Comparison of ENCODE assay signal across 9 cellular contexts in the genomic region with DNA sequence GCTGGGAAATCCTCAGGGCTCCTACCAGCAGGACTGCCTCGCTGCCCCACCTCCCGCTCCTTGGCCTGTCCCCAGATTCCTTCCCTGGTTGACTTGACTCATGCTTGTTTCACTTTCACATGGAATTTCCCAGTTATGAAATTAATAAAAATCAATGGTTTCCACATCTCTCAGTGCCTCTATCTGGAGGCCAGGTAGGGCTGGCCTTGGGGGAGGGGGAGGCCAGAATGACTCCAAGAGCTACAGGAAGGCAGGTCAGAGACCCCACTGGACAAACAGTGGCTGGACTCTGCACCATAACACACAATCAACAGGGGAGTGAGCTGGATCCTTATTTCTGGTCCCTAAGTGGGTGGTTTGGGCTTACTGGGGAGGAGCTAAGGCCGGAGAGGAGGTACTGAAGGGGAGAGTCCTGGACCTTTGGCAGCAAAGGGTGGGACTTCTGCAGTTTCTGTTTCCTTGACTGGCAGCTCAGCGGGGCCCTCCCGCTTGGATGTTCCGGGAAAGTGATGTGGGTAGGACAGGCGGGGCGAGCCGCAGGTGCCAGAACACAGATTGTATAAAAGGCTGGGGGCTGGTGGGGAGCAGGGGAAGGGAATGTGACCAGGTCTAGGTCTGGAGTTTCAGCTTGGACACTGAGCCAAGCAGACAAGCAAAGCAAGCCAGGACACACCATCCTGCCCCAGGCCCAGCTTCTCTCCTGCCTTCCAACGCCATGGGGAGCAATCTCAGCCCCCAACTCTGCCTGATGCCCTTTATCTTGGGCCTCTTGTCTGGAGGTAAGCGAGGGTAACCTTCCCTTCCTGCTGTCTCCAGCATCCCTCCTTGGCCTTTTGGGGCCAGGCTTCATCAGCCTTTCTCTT. TPM values are rescaled to one million over a fixed set of nuclear protein-coding genes. Genes with fewer than 3 reads are reported as not detected.
DNase-seq lines count a peak whose midpoint lies in the region; ATAC-seq and TF ChIP-seq lines count a peak whose summit lies in the region.
"Had no signal": no experiment of that assay in that cellular context is flagged by ENCODE, and none has a peak within 500 bp of the region (broad histone marks: within the 10 kb centered on the region; RNA-seq: fewer than 3 reads in every experiment).

A gene (plus strand): TSS at position 589 of the 863 bp plus-strand sequence. CDS start 127 bp downstream, at position 716.

- no peaks in the 10 kb centered on the region for H3K9me3 Mint-ChIP-seq in WTC11
- no peaks in the 10 kb centered on the region for H3K9me3 Mint-ChIP-seq in CD8-positive, alpha-beta T cell
- H3K9me3 Mint-ChIP-seq: activated B cell treated with CpG ODN at 0.5 μM for 24 hours had no signal

- intact Hi-C loops in CD8-positive, alpha-beta T cell (cut with DNase I, micrococcal nuclease) = no loop called here

- peaks cover 0 to 23% (median 10%) of the 10 kb centered on the region in 3 donors for H3K4me1 ChIP-seq in gastroesophageal sphincter
- H3K4me1 ChIP-seq in CD8-positive, alpha-beta T cell (ENCODE audit: insufficient read depth, low read length) = no peaks in the 10 kb centered on the region

- TF ChIP-seq POLR2A in gastroesophageal sphincter (IDR thresholded peaks at IDR 0.05) = no peak

- 24 to 36% methylated on average over 3 to 11 of the region's 11 CpGs for WGBS in gastroesophageal sphincter (ENCODE audit: low coverage in 1 of 2), 2 donors

- peaks cover 1% of the 10 kb centered on the region; the same call in 1 of the 2 replicates for H3K36me3 Mint-ChIP-seq in WTC11
- no peaks in the 10 kb centered on the region for H3K36me3 Mint-ChIP-seq in CD8-positive, alpha-beta T cell

- no peaks in the 10 kb centered on the region for H3K9me3 ChIP-seq in gastroesophageal sphincter
- H3K9me3 ChIP-seq in CD8-positive, alpha-beta T cell (ENCODE audit: low read length) = no peaks in the 10 kb centered on the region

- POLR2A ChIA-PET in WTC11 (lab: Charles Lee) = interaction anchor here (0.7 kb wide), 1 partner anchor 118 kb away, joined by 3 read pairs; a partner anchor contains a TSS
- POLR2A ChIA-PET in CD8-positive, alpha-beta T cell (lab: Charles Lee) = no interaction called here

- H3K4me1 Mint-ChIP-seq in WTC11 = peaks cover 4% of the 10 kb centered on the region
- no peaks in the 10 kb centered on the region for H3K4me1 Mint-ChIP-seq in CD8-positive, alpha-beta T cell (ENCODE audit: low read depth)
- H3K4me1 Mint-ChIP-seq: activated B cell treated with CpG ODN at 0.5 μM for 24 hours had no signal

- ATAC-seq in WTC11 = peak; percentile 72
- ATAC-seq in gastroesophageal sphincter = peak; percentile 89
- ATAC-seq in CD8-positive, alpha-beta T cell = no peak

- TF ChIP-seq EP300 in gastroesophageal sphincter (IDR thresholded peaks at IDR 0.05) = no peak

- H3K4me3 ChIP-seq in gastroesophageal sphincter (peak within 1 kb of the TSS in 1 of 2 donors; percentile 32), retinal pigment epithelial cell (ENCODE audit: low read length) (peak within 1 kb of the TSS; percentile 11)
- H3K4me3 ChIP-seq in CD8-positive, alpha-beta T cell (ENCODE audit: low read depth, low read length) = no peak within 1 kb of the TSS

- H3K27me3 Mint-ChIP-seq in WTC11 (ENCODE audit: low read depth) = peaks cover 58% of the 10 kb centered on the region
- H3K27me3 Mint-ChIP-seq in CD8-positive, alpha-beta T cell (ENCODE audit: low read depth) = peaks cover 17% of the 10 kb centered on the region

- no peak within 1 kb of the TSS for H3K4me3 Mint-ChIP-seq in WTC11
- H3K4me3 Mint-ChIP-seq in CD8-positive, alpha-beta T cell = no peak within 1 kb of the TSS
- H3K4me3 Mint-ChIP-seq: activated B cell treated with CpG ODN at 0.5 μM for 24 hours had no signal

- peaks cover 0 to 2% of the 10 kb centered on the region in 2 donors for H3K36me3 ChIP-seq in gastroesophageal sphincter
- H3K36me3 ChIP-seq in CD8-positive, alpha-beta T cell (ENCODE audit: insufficient read depth, low read length) = no peaks in the 10 kb centered on the region

- peak; percentile 82 for DNase-seq in EH (ENCODE audit: low read depth)
- peak; percentile 44 for DNase-seq in WTC11 (ENCODE audit: low spot score)
- DNase-seq in retinal pigment epithelial cell (ENCODE audit: low read depth) = peak; percentile 59
- no peak for DNase-seq in substantia nigra (lab: John Stamatoyannopoulos, UW)
- DNase-seq in CD8-positive, alpha-beta T cell = no peak
- DNase-seq in T-helper 9 cell = no peak
- no peak for DNase-seq in cerebellar nuclear complex (lab: John Stamatoyannopoulos, UW)
- DNase-seq: activated B cell treated with CpG ODN at 0.5 μM for 24 hours had no signal

- H3K27ac Mint-ChIP-seq in WTC11 = peak within 1 kb of the TSS; percentile 42; the same call in 1 of the 2 replicates
- no peak within 1 kb of the TSS for H3K27ac Mint-ChIP-seq in CD8-positive, alpha-beta T cell
- H3K27ac Mint-ChIP-seq: activated B cell treated with CpG ODN at 0.5 μM for 24 hours had no signal

- CTCF ChIA-PET in WTC11 (lab: Charles Lee) = interaction anchor here (0.8 to 1.1 kb wide), 4 partner anchors 23 to 176 kb away, joined by 3 to 7 read pairs (median 4); no protein-coding TSS in a partner anchor
- CTCF ChIA-PET in CD8-positive, alpha-beta T cell (lab: Charles Lee) = interaction anchor here (0.6 kb wide), 1 partner anchor 11 kb away, joined by 4 read pairs; no protein-coding TSS in a partner anchor

- TF ChIP-seq CTCF in WTC11 (IDR thresholded peaks at IDR 0.05) (no peak), gastroesophageal sphincter (IDR thresholded peaks at IDR 0.05) (no peak), retinal pigment epithelial cell (conservative IDR thresholded peaks at IDR 0.05; ENCODE audit: low read depth, low read length) (no peak)
- no peak for TF ChIP-seq CTCF in CD8-positive, alpha-beta T cell (IDR thresholded peaks at IDR 0.05)

- no peaks in the 10 kb centered on the region for H3K27me3 ChIP-seq in gastroesophageal sphincter
- H3K27me3 ChIP-seq in CD8-positive, alpha-beta T cell (ENCODE audit: insufficient read depth, low read length) = no peaks in the 10 kb centered on the region

- H3K27ac ChIP-seq in gastroesophageal sphincter (peak within 1 kb of the TSS; percentile 50 to 86 (median 80)), substantia nigra (ENCODE audit: low read depth, low read length, poor library complexity, severe bottlenecking) (no peak within 1 kb of the TSS)
- H3K27ac ChIP-seq in CD8-positive, alpha-beta T cell (ENCODE audit: low read depth, low read length) = no peak within 1 kb of the TSS

TF ChIP-seq in WTC11, 78 proteins besides CTCF, POLR2A, EP300 and RAD21:
- TF ChIP-seq NR2C2 (CRISPR knock-in tag; IDR thresholded peaks at IDR 0.05) = no peak
- TF ChIP-seq GABPB1 (CRISPR knock-in tag; IDR thresholded peaks at IDR 0.05) = 0 out of 2 replicates have a peak, but pooled peaks have one; percentile 32

RNA-seq across cellular contexts. Expression of the gene that starts here (rescaled TPM):
- total RNA-seq in WTC11 (2021) (1.4 to 2.7 TPM (median 1.4 TPM) in 3 replicates), gastroesophageal sphincter (10 to 100 TPM in 3 of 4 donors, 1 to 10 TPM in 1; 8.1 to 42.6 (median 23.1) TPM)
- total RNA-seq in CD8-positive, alpha-beta T cell = 1 to 10 TPM; 1.3 to 2.3 TPM
- total RNA-seq: activated B cell treated with CpG ODN at 0.5 μM for 24 hours had no signal

Comparison
In these comparisons a context has a peak if more than half of its experiments do, and no peak if none do; other contexts are left out.
1. DNase-seq: peak in EH (single experiment), WTC11 (single experiment) and retinal pigment epithelial cell (single experiment); none in substantia nigra (0 of 49), CD8-positive, alpha-beta T cell (0 of 7), T-helper 9 cell (single experiment) and cerebellar nuclear complex (0 of 2).
2. H3K27ac ChIP-seq: peak in gastroesophageal sphincter (4 of 4); none in substantia nigra (single experiment) and CD8-positive, alpha-beta T cell (single experiment).